Comparison of ENCODE assay signal across 8 cellular contexts in the genomic region with DNA sequence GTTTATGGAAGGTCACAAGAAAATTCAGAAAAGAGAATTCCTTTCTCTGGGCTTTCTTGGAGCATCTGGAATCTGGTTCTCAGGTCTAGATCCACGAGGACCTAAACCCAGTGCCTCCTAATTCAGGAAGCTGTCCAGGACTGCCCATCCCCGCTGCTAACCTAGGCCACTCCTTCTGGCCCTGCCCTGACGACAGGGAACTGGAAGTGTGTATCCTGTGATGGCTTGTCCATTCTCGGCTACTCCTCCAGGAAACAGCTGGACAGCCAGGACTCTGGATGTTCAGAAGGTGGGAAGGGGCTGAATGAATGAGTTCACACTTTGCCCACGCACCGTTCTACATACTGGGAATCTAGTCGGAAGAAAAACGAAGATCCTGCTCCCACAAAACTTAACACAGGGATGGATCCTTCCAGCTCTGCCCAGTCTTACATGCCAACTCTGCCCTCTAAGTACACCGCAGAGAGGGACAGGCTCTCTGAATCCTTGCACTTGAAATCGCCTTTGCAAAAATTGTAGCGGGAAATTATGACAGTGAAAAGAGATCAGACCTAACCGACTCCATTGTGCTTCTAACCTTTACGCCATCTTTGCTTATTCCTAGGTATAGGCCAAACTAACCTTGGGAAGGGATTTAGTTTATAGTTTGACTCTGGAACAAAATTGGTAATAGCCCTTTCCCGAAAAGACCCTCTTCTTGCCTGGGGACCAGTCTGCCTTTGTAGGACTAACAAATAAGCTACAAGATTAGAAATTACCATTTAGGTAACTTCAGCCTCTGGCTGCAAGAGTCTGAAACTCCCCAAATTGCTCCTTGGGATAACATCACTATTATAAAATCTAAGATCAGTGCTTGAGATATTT. TPM values are rescaled to one million over a fixed set of nuclear protein-coding genes. Genes with fewer than 3 reads are reported as not detected.
DNase-seq lines count a peak whose midpoint lies in the region; ATAC-seq, FAIRE-seq and TF ChIP-seq lines count a peak whose summit lies in the region.

No MANE protein-coding gene starts in this region.

- TF ChIP-seq EP300 in HepG2 (IDR thresholded peaks at IDR 0.05; ENCODE audit: low read depth in 2 of 2, low read length in 2 of 2) (no peak), HepG2 (CRISPR knock-in tag; IDR thresholded peaks at IDR 0.05; ENCODE audit: borderline replicate concordance) (no peak), suprapubic skin (IDR thresholded peaks at IDR 0.05) (no peak)

- WGBS in HepG2 (ENCODE audit: low lambda C conversion rate) = 91% methylated on average over 12 of the region's 14 CpGs
- 72% methylated on average over 14 of the region's 14 CpGs for WGBS in suprapubic skin

- H3K27ac ChIP-seq in HepG2 (ENCODE audit: extremely low read length, insufficient read depth, low read length) (peak overlapping the region; percentile 92), suprapubic skin (peak overlapping the region; percentile 83)

- peak; percentile 30 for FAIRE-seq in HepG2 (lab: Jason Lieb, UNC)

- H3K27me3 ChIP-seq in HepG2 (ENCODE audit: control insufficient read depth in 1 of 2, insufficient read depth in 2 of 2, low read length in 2 of 2) (no peaks in the 10 kb centered on the region), suprapubic skin (no peaks in the 10 kb centered on the region)

- CTCF ChIA-PET in activated naive CD4-positive, alpha-beta T cell treated with anti-CD3 and anti-CD28 coated beads, Interleukin-2, amount 10 ng/mL, durations not matched to agents 7 days and 5 days (lab: Charles Lee) = interaction anchor here (0.9 to 11.4 kb wide), 7 partner anchors 9 to 43 kb away, joined by 3 to 236 read pairs (median 5); partner anchors contain the start of genes IQCN and JUND
- CTCF ChIA-PET in HepG2 (lab: Yijun Ruan, JAX; ENCODE audit: low intra/inter-chr PET ratio, low total read pairs) = interaction anchor here (3.5 kb wide), 1 partner anchor 43 kb away, joined by 50 read pairs; no protein-coding TSS in a partner anchor

- POLR2A ChIA-PET in HepG2 (lab: Yijun Ruan, JAX) = interaction anchor here (0.7 to 11.4 kb wide), 7 partner anchors 8 to 60 kb away, joined by 3 to 278 read pairs (median 9); partner anchors contain the start of genes IQCN and JUND

- no peak for DNase-seq in activated naive CD4-positive, alpha-beta T cell treated with anti-CD3 and anti-CD28 coated beads, Interleukin-2, amount 10 ng/mL, durations not matched to agents 7 days and 5 days
- DNase-seq in activated naive CD4-positive, alpha-beta T cell treated with anti-CD3 and anti-CD28 coated beads, Interleukin-2, amount 50 U/mL, for 16 hours = no peak
- no peak for DNase-seq in activated T-helper 1 cell treated with anti-CD3 and anti-CD28 coated beads, Interleukin-12 subunit alpha, Interleukin-12 subunit beta, Interleukin-2, Interleukin-4 antibody, amounts not matched to agents 30 ng/mL and 10 ng/mL and 1 ng/mL, durations not matched to agents 14 hours and 24 hours and 36 hours (ENCODE audit: low spot score)
- DNase-seq in HepG2 (ENCODE audit: low spot score) = no peak
- DNase-seq in suprapubic skin (ENCODE audit: low spot score in 2 of 2) = no peak
- DNase-seq in stimulated activated CD4-positive, alpha-beta T cell treated with anti-CD3 and anti-CD28 coated beads, Interleukin-12 subunit alpha, Interleukin-12 subunit beta, amount 100 ng/mL, for 4 hours = no peak
- DNase-seq in NCI-H2227 (lab: John Stamatoyannopoulos, UW; ENCODE audit: unreplicated experiment) = no peak

- H3K27ac Mint-ChIP-seq in activated naive CD4-positive, alpha-beta T cell treated with anti-CD3 and anti-CD28 coated beads, Interleukin-2, amount 10 ng/mL, durations not matched to agents 7 days and 5 days = peak overlapping the region; percentile 96
- peak overlapping the region; percentile 93 for H3K27ac Mint-ChIP-seq in activated T-helper 1 cell treated with anti-CD3 and anti-CD28 coated beads, Interleukin-12 subunit alpha, Interleukin-12 subunit beta, Interleukin-2, Interleukin-4 antibody, amounts not matched to agents 30 ng/mL and 10 ng/mL and 1 ng/mL, durations not matched to agents 14 hours and 24 hours and 36 hours

- BruUV-seq in HepG2 (replicated peaks; lab: Mats Ljungman, UMichigan) = no TSS peak

- peak overlapping the region; percentile 81 for H3K4me2 ChIP-seq in HepG2 (ENCODE audit: low read depth, low read length)

- ATAC-seq in HepG2 (no peak), GM19455 (IDR thresholded peaks at IDR 0.05; ENCODE audit: unreplicated experiment) (no peak)

- H4K20me1 ChIP-seq in HepG2 (ENCODE audit: insufficient read depth, low read length) = no peaks in the 10 kb centered on the region

- peaks cover 83% of the 10 kb centered on the region for H3K4me1 ChIP-seq in HepG2 (ENCODE audit: insufficient read depth, low read length)
- H3K4me1 ChIP-seq in suprapubic skin = peaks cover 54% of the 10 kb centered on the region

- intact Hi-C loops in activated T-helper 1 cell treated with anti-CD3 and anti-CD28 coated beads, Interleukin-12 subunit alpha, Interleukin-12 subunit beta, Interleukin-2, Interleukin-4 antibody, amounts not matched to agents 30 ng/mL and 10 ng/mL and 1 ng/mL, durations not matched to agents 14 hours and 24 hours and 36 hours (cut with micrococcal nuclease) = loop anchor here (10.0 kb wide), 1 partner anchor 316 kb away; the partner anchor contains the start of gene ARRDC2
- intact Hi-C loops in HepG2 (cut with micrococcal nuclease; ENCODE audit: unreplicated experiment) = loop anchor here (5.0 kb wide), 1 partner anchor 119 kb away; the partner anchor contains the start of gene RAB3A

- in situ Hi-C loops in HepG2 (cut with HindIII; ENCODE audit: extremely low pct_ligation_motif_present, low pct_unique_long_range_greater_than_20kb) = loop anchor here (5.0 kb wide), 1 partner anchor 44 kb away; no protein-coding TSS in a partner anchor

- H3K4me3 Mint-ChIP-seq in activated naive CD4-positive, alpha-beta T cell treated with anti-CD3 and anti-CD28 coated beads, Interleukin-2, amount 10 ng/mL, durations not matched to agents 7 days and 5 days = peak overlapping the region; percentile 89
- H3K4me3 Mint-ChIP-seq in activated T-helper 1 cell treated with anti-CD3 and anti-CD28 coated beads, Interleukin-12 subunit alpha, Interleukin-12 subunit beta, Interleukin-2, Interleukin-4 antibody, amounts not matched to agents 30 ng/mL and 10 ng/mL and 1 ng/mL, durations not matched to agents 14 hours and 24 hours and 36 hours = peak overlapping the region; percentile 95

- H3K9me3 ChIP-seq in HepG2 (ENCODE audit: low read length) = no peaks in the 10 kb centered on the region
- H3K9me3 ChIP-seq in suprapubic skin = no peaks in the 10 kb centered on the region

- peak overlapping the region; percentile 90 for H3K9ac ChIP-seq in HepG2 (ENCODE audit: insufficient read depth, low read depth, low read length)

- no peak for TF ChIP-seq CTCF in HepG2 (CRISPR knock-in tag; IDR thresholded peaks at IDR 0.05)
- TF ChIP-seq CTCF in suprapubic skin (IDR thresholded peaks at IDR 0.05) = no peak

- no peaks in the 10 kb centered on the region for H3K9me3 Mint-ChIP-seq in activated naive CD4-positive, alpha-beta T cell treated with anti-CD3 and anti-CD28 coated beads, Interleukin-2, amount 10 ng/mL, durations not matched to agents 7 days and 5 days
- no peaks in the 10 kb centered on the region for H3K9me3 Mint-ChIP-seq in activated T-helper 1 cell treated with anti-CD3 and anti-CD28 coated beads, Interleukin-12 subunit alpha, Interleukin-12 subunit beta, Interleukin-2, Interleukin-4 antibody, amounts not matched to agents 30 ng/mL and 10 ng/mL and 1 ng/mL, durations not matched to agents 14 hours and 24 hours and 36 hours

- peaks cover 23% of the 10 kb centered on the region for H3K79me2 ChIP-seq in HepG2 (ENCODE audit: insufficient read depth, low read length)

- H2AFZ ChIP-seq in HepG2 (ENCODE audit: low read length) = no peak overlapping the region

- H3K4me1 Mint-ChIP-seq in activated naive CD4-positive, alpha-beta T cell treated with anti-CD3 and anti-CD28 coated beads, Interleukin-2, amount 10 ng/mL, durations not matched to agents 7 days and 5 days = peaks cover 64% of the 10 kb centered on the region
- peaks cover 59% of the 10 kb centered on the region for H3K4me1 Mint-ChIP-seq in activated T-helper 1 cell treated with anti-CD3 and anti-CD28 coated beads, Interleukin-12 subunit alpha, Interleukin-12 subunit beta, Interleukin-2, Interleukin-4 antibody, amounts not matched to agents 30 ng/mL and 10 ng/mL and 1 ng/mL, durations not matched to agents 14 hours and 24 hours and 36 hours (ENCODE audit: low read depth)

- no peak for TF ChIP-seq RAD21 in HepG2 (CRISPR knock-in tag; IDR thresholded peaks at IDR 0.05)

- peaks cover 29% of the 10 kb centered on the region for H3K36me3 Mint-ChIP-seq in activated naive CD4-positive, alpha-beta T cell treated with anti-CD3 and anti-CD28 coated beads, Interleukin-2, amount 10 ng/mL, durations not matched to agents 7 days and 5 days
- H3K36me3 Mint-ChIP-seq in activated T-helper 1 cell treated with anti-CD3 and anti-CD28 coated beads, Interleukin-12 subunit alpha, Interleukin-12 subunit beta, Interleukin-2, Interleukin-4 antibody, amounts not matched to agents 30 ng/mL and 10 ng/mL and 1 ng/mL, durations not matched to agents 14 hours and 24 hours and 36 hours (ENCODE audit: low read depth) = peaks cover 26% of the 10 kb centered on the region

- peak overlapping the region in 1 of 3 experiments; percentile 80; a peak in 1 of 6 replicates for H3K4me3 ChIP-seq in HepG2 (replicated peaks in 1 of 3; ENCODE audit: insufficient read depth in 1 of 3, low read depth in 2 of 3, low read length in 3 of 3)
- peak overlapping the region; percentile 85 for H3K4me3 ChIP-seq in suprapubic skin

- H3K27me3 Mint-ChIP-seq in activated naive CD4-positive, alpha-beta T cell treated with anti-CD3 and anti-CD28 coated beads, Interleukin-2, amount 10 ng/mL, durations not matched to agents 7 days and 5 days = no peaks in the 10 kb centered on the region
- no peaks in the 10 kb centered on the region for H3K27me3 Mint-ChIP-seq in activated T-helper 1 cell treated with anti-CD3 and anti-CD28 coated beads, Interleukin-12 subunit alpha, Interleukin-12 subunit beta, Interleukin-2, Interleukin-4 antibody, amounts not matched to agents 30 ng/mL and 10 ng/mL and 1 ng/mL, durations not matched to agents 14 hours and 24 hours and 36 hours (ENCODE audit: insufficient read depth)

- TF ChIP-seq POLR2A in HepG2 (IDR thresholded peaks at IDR 0.05; ENCODE audit: insufficient read depth in 1 of 2, low read depth in 2 of 2, low read length in 2 of 2) (no peak), suprapubic skin (IDR thresholded peaks at IDR 0.05) (no peak)

- H3K36me3 ChIP-seq in HepG2 (replicated peaks in 1 of 2; ENCODE audit: control insufficient read depth in 1 of 2, insufficient read depth in 2 of 2, low read length in 2 of 2) (no peaks in the 10 kb centered on the region), suprapubic skin (no peaks in the 10 kb centered on the region)

RNA-seq across cellular contexts. Expression of gene LSM4, which starts 1.8 kb away (rescaled TPM):
- total RNA-seq in activated T-helper 1 cell treated with anti-CD3 and anti-CD28 coated beads, Interleukin-12 subunit alpha, Interleukin-12 subunit beta, Interleukin-2, Interleukin-4 antibody, amounts not matched to agents 30 ng/mL and 10 ng/mL and 1 ng/mL, durations not matched to agents 14 hours and 24 hours and 36 hours = 198 and 200 TPM in 2 replicates
- total RNA-seq in HepG2 (2016; rRNA removed; fragmentation: Illumina TruSeq; extraction: Trizol) (166 and 188 TPM in 2 replicates), suprapubic skin (100 to 1,000 TPM in 2 of 4 donors, 10 to 100 TPM in 2; 53.1 to 115 (median 103) TPM)
- 129 and 159 TPM in 2 replicates for total RNA-seq in HepG2 (2016; cell fraction: cytosol; rRNA removed; fragmentation: Illumina TruSeq; extraction: Trizol; ENCODE audit: low read depth)
- 185 and 208 TPM in 2 replicates for total RNA-seq in HepG2 (2016; cell fraction: insoluble cytoplasmic fraction; rRNA removed; fragmentation: Illumina TruSeq; extraction: Trizol)
- total RNA-seq in HepG2 (2016; cell fraction: membrane; rRNA removed; fragmentation: Illumina TruSeq; extraction: Trizol) = 248 and 299 TPM in 2 replicates
- 62.8 and 69.8 TPM in 2 replicates for total RNA-seq in HepG2 (2016; cell fraction: nucleus; rRNA removed; fragmentation: Illumina TruSeq; extraction: Trizol)
- 65.8 and 66.8 TPM in 2 replicates for polyA plus RNA-seq in HepG2 (2011; rRNA removed)
- polyA plus RNA-seq in HepG2 (2011; cell fraction: cytosol; rRNA removed) = 97.1 and 133 TPM in 2 replicates
- polyA plus RNA-seq in HepG2 (2011; cell fraction: nucleus; rRNA removed) = 51.8 and 54.0 TPM in 2 replicates
- polyA plus RNA-seq in HepG2 (2012) = 62.7 and 78.9 TPM in 2 replicates
- 166 and 238 TPM in 2 replicates for polyA plus RNA-seq in HepG2 (2016; cell fraction: cytosol; fragmentation: Illumina TruSeq; extraction: Trizol; ENCODE audit: low read depth)
- polyA plus RNA-seq in HepG2 (2016; cell fraction: insoluble cytoplasmic fraction; fragmentation: Illumina TruSeq; extraction: Trizol; ENCODE audit: low read depth) = 205 and 220 TPM in 2 replicates
- 217 and 267 TPM in 2 replicates for polyA plus RNA-seq in HepG2 (2016; cell fraction: membrane; fragmentation: Illumina TruSeq; extraction: Trizol; ENCODE audit: low read depth)
- 105 and 120 TPM in 2 replicates for polyA plus RNA-seq in HepG2 (2016; cell fraction: nucleus; fragmentation: Illumina TruSeq; extraction: Trizol; ENCODE audit: insufficient read depth, low read depth)
- polyA minus RNA-seq in HepG2 (2011; rRNA and poly(A)+ RNA removed; ENCODE audit: low replicate concordance) = 40.8 and 88.8 TPM in 2 replicates
- 24.9 and 32.6 TPM in 2 replicates for polyA minus RNA-seq in HepG2 (2011; cell fraction: cytosol; rRNA and poly(A)+ RNA removed)
- 13.4 and 14.2 TPM in 2 replicates for polyA minus RNA-seq in HepG2 (2011; cell fraction: nucleus; rRNA and poly(A)+ RNA removed)

RNA-seq across cellular contexts. Expression of gene PGPEP1, which starts 19.3 kb away (rescaled TPM):
- 17.9 and 21.5 TPM in 2 replicates for total RNA-seq in activated T-helper 1 cell treated with anti-CD3 and anti-CD28 coated beads, Interleukin-12 subunit alpha, Interleukin-12 subunit beta, Interleukin-2, Interleukin-4 antibody, amounts not matched to agents 30 ng/mL and 10 ng/mL and 1 ng/mL, durations not matched to agents 14 hours and 24 hours and 36 hours
- total RNA-seq in HepG2 (2016; rRNA removed; fragmentation: Illumina TruSeq; extraction: Trizol) (56.6 and 57.7 TPM in 2 replicates), suprapubic skin (1 to 10 TPM; 4.6 to 8.0 (median 7.6) TPM)
- total RNA-seq in HepG2 (2016; cell fraction: cytosol; rRNA removed; fragmentation: Illumina TruSeq; extraction: Trizol; ENCODE audit: low read depth) = 13.1 and 14.4 TPM in 2 replicates
- 51.1 and 64.9 TPM in 2 replicates for total RNA-seq in HepG2 (2016; cell fraction: insoluble cytoplasmic fraction; rRNA removed; fragmentation: Illumina TruSeq; extraction: Trizol)
- 36.0 and 36.7 TPM in 2 replicates for total RNA-seq in HepG2 (2016; cell fraction: membrane; rRNA removed; fragmentation: Illumina TruSeq; extraction: Trizol)
- 30.3 and 33.5 TPM in 2 replicates for total RNA-seq in HepG2 (2016; cell fraction: nucleus; rRNA removed; fragmentation: Illumina TruSeq; extraction: Trizol)
- 53.1 and 64.3 TPM in 2 replicates for polyA plus RNA-seq in HepG2 (2011; rRNA removed)
- polyA plus RNA-seq in HepG2 (2011; cell fraction: cytosol; rRNA removed) = 37.2 and 38.6 TPM in 2 replicates
- polyA plus RNA-seq in HepG2 (2011; cell fraction: nucleus; rRNA removed) = 97.0 and 102 TPM in 2 replicates
- polyA plus RNA-seq in HepG2 (2012) = 26.8 and 28.6 TPM in 2 replicates
- 15.6 and 16.2 TPM in 2 replicates for polyA plus RNA-seq in HepG2 (2016; cell fraction: cytosol; fragmentation: Illumina TruSeq; extraction: Trizol; ENCODE audit: low read depth)
- 40.6 and 44.1 TPM in 2 replicates for polyA plus RNA-seq in HepG2 (2016; cell fraction: insoluble cytoplasmic fraction; fragmentation: Illumina TruSeq; extraction: Trizol; ENCODE audit: low read depth)
- polyA plus RNA-seq in HepG2 (2016; cell fraction: membrane; fragmentation: Illumina TruSeq; extraction: Trizol; ENCODE audit: low read depth) = 22.8 and 23.5 TPM in 2 replicates
- 51.1 and 66.5 TPM in 2 replicates for polyA plus RNA-seq in HepG2 (2016; cell fraction: nucleus; fragmentation: Illumina TruSeq; extraction: Trizol; ENCODE audit: insufficient read depth, low read depth)
- 22.4 and 187 TPM in 2 replicates for polyA minus RNA-seq in HepG2 (2011; rRNA and poly(A)+ RNA removed; ENCODE audit: low replicate concordance)
- 44.1 and 52.6 TPM in 2 replicates for polyA minus RNA-seq in HepG2 (2011; cell fraction: cytosol; rRNA and poly(A)+ RNA removed)
- 46.4 and 57.7 TPM in 2 replicates for polyA minus RNA-seq in HepG2 (2011; cell fraction: nucleus; rRNA and poly(A)+ RNA removed)

RNA-seq across cellular contexts. Expression of gene JUND, which starts 39.7 kb away (rescaled TPM):
- 431 and 455 TPM in 2 replicates for total RNA-seq in activated T-helper 1 cell treated with anti-CD3 and anti-CD28 coated beads, Interleukin-12 subunit alpha, Interleukin-12 subunit beta, Interleukin-2, Interleukin-4 antibody, amounts not matched to agents 30 ng/mL and 10 ng/mL and 1 ng/mL, durations not matched to agents 14 hours and 24 hours and 36 hours
- total RNA-seq in HepG2 (2016; rRNA removed; fragmentation: Illumina TruSeq; extraction: Trizol) = 31.8 and 41.2 TPM in 2 replicates
- 36.4 and 41.0 TPM in 2 replicates for total RNA-seq in HepG2 (2016; cell fraction: cytosol; rRNA removed; fragmentation: Illumina TruSeq; extraction: Trizol; ENCODE audit: low read depth)
- 30.0 and 40.6 TPM in 2 replicates for total RNA-seq in HepG2 (2016; cell fraction: insoluble cytoplasmic fraction; rRNA removed; fragmentation: Illumina TruSeq; extraction: Trizol)
- total RNA-seq in HepG2 (2016; cell fraction: membrane; rRNA removed; fragmentation: Illumina TruSeq; extraction: Trizol) = 68.5 and 98.0 TPM in 2 replicates
- 23.4 and 45.2 TPM in 2 replicates for total RNA-seq in HepG2 (2016; cell fraction: nucleus; rRNA removed; fragmentation: Illumina TruSeq; extraction: Trizol)
- polyA plus RNA-seq in HepG2 (2011; rRNA removed) = 59.8 and 124 TPM in 2 replicates
- 93.9 and 178 TPM in 2 replicates for polyA plus RNA-seq in HepG2 (2011; cell fraction: cytosol; rRNA removed)
- 129 and 136 TPM in 2 replicates for polyA plus RNA-seq in HepG2 (2011; cell fraction: nucleus; rRNA removed)
- polyA plus RNA-seq in HepG2 (2012) = 44.0 and 66.6 TPM in 2 replicates
- 85.1 and 91.8 TPM in 2 replicates for polyA plus RNA-seq in HepG2 (2016; cell fraction: cytosol; fragmentation: Illumina TruSeq; extraction: Trizol; ENCODE audit: low read depth)
- 74.4 and 76.0 TPM in 2 replicates for polyA plus RNA-seq in HepG2 (2016; cell fraction: insoluble cytoplasmic fraction; fragmentation: Illumina TruSeq; extraction: Trizol; ENCODE audit: low read depth)
- polyA plus RNA-seq in HepG2 (2016; cell fraction: membrane; fragmentation: Illumina TruSeq; extraction: Trizol; ENCODE audit: low read depth) = 131 and 149 TPM in 2 replicates
- polyA plus RNA-seq in HepG2 (2016; cell fraction: nucleus; fragmentation: Illumina TruSeq; extraction: Trizol; ENCODE audit: insufficient read depth, low read depth) = 77.1 and 84.7 TPM in 2 replicates
- polyA minus RNA-seq in HepG2 (2011; rRNA and poly(A)+ RNA removed; ENCODE audit: low replicate concordance) = 49.7 and 194 TPM in 2 replicates
- polyA minus RNA-seq in HepG2 (2011; cell fraction: cytosol; rRNA and poly(A)+ RNA removed) = 164 and 168 TPM in 2 replicates
- polyA minus RNA-seq in HepG2 (2011; cell fraction: nucleus; rRNA and poly(A)+ RNA removed) = 60.5 and 91.9 TPM in 2 replicates
- total RNA-seq in suprapubic skin = 100 to 1,000 TPM; 330 to 579 (median 396) TPM

RNA-seq across cellular contexts. Expression of gene IQCN, which starts 46.8 kb away (rescaled TPM):
- 2.8 and 3.2 TPM in 2 replicates for total RNA-seq in activated T-helper 1 cell treated with anti-CD3 and anti-CD28 coated beads, Interleukin-12 subunit alpha, Interleukin-12 subunit beta, Interleukin-2, Interleukin-4 antibody, amounts not matched to agents 30 ng/mL and 10 ng/mL and 1 ng/mL, durations not matched to agents 14 hours and 24 hours and 36 hours
- total RNA-seq in HepG2 (2016; rRNA removed; fragmentation: Illumina TruSeq; extraction: Trizol) (0.04 and 0.07 TPM in 2 replicates), suprapubic skin (10 to 100 TPM in 3 of 4 donors, 1 to 10 TPM in 1; 8.1 to 27.6 (median 13.6) TPM)
- total RNA-seq in HepG2 (2016; cell fraction: cytosol; rRNA removed; fragmentation: Illumina TruSeq; extraction: Trizol; ENCODE audit: low read depth) = not detected in 2 replicates
- total RNA-seq in HepG2 (2016; cell fraction: insoluble cytoplasmic fraction; rRNA removed; fragmentation: Illumina TruSeq; extraction: Trizol) = 0.04 TPM in 1 of 2 replicates, not detected in the other
- total RNA-seq in HepG2 (2016; cell fraction: membrane; rRNA removed; fragmentation: Illumina TruSeq; extraction: Trizol) = not detected in 2 replicates
- 0.13 TPM in 1 of 2 replicates, not detected in the other for total RNA-seq in HepG2 (2016; cell fraction: nucleus; rRNA removed; fragmentation: Illumina TruSeq; extraction: Trizol)
- polyA plus RNA-seq in HepG2 (2011; rRNA removed) = 0.14 and 0.18 TPM in 2 replicates
- polyA plus RNA-seq in HepG2 (2011; cell fraction: cytosol; rRNA removed) = 0.03 and 0.04 TPM in 2 replicates
- 1.3 and 1.5 TPM in 2 replicates for polyA plus RNA-seq in HepG2 (2011; cell fraction: nucleus; rRNA removed)
- polyA plus RNA-seq in HepG2 (2012) = 0.13 TPM in 2 replicates
- not detected in 2 replicates for polyA plus RNA-seq in HepG2 (2016; cell fraction: cytosol; fragmentation: Illumina TruSeq; extraction: Trizol; ENCODE audit: low read depth)
- polyA plus RNA-seq in HepG2 (2016; cell fraction: insoluble cytoplasmic fraction; fragmentation: Illumina TruSeq; extraction: Trizol; ENCODE audit: low read depth) = not detected in 2 replicates
- polyA plus RNA-seq in HepG2 (2016; cell fraction: membrane; fragmentation: Illumina TruSeq; extraction: Trizol; ENCODE audit: low read depth) = not detected in 2 replicates
- polyA plus RNA-seq in HepG2 (2016; cell fraction: nucleus; fragmentation: Illumina TruSeq; extraction: Trizol; ENCODE audit: insufficient read depth, low read depth) = 0.25 and 0.49 TPM in 2 replicates
- 0.26 and 0.91 TPM in 2 replicates for polyA minus RNA-seq in HepG2 (2011; rRNA and poly(A)+ RNA removed; ENCODE audit: low replicate concordance)
- 0.53 TPM in 1 of 2 replicates, not detected in the other for polyA minus RNA-seq in HepG2 (2011; cell fraction: cytosol; rRNA and poly(A)+ RNA removed)
- 0.52 and 0.62 TPM in 2 replicates for polyA minus RNA-seq in HepG2 (2011; cell fraction: nucleus; rRNA and poly(A)+ RNA removed)
